In the genomic region with DNA sequence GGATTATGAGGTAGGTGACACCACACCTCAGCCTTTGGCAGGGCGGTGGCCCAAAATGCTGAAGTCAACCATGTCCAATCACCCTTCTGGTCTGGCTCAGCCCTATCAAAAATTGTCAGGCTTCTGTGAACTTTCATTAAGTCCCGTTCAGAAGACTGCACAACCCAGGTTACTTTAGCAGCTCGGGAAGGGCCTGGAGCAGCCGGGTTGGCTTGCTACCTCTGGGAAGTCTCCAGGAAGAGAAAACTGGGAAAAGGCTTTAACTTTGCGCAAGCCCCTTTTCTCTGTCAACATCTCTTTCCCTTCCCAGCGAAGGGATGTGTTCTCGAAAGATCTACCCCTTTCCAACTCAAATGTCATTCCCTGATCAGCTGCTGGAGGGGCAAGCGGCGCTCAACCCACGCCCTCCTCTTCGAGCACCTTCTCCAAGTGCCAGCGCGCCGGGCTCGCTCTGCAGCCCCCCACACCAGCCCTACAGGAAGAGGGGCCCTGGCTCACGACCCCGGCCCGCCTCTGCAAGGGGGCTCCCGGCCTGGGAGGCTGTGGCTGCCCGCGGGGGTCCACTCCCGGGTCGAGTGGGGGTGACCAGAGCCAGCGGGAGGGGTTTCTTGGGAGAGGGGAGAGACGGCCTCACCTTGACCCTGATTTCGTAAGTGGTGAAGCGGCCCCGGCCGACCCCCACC, we compare ENCODE assay signal across 1 cellular context.
TF ChIP-seq lines count a peak whose summit lies in the region.

No MANE protein-coding gene starts in this region.

TF ChIP-seq in HEK293, 187 proteins besides CTCF, POLR2A, EP300 and RAD21 (continued from another document and continues in another):
- TF ChIP-seq, protein P1, sequence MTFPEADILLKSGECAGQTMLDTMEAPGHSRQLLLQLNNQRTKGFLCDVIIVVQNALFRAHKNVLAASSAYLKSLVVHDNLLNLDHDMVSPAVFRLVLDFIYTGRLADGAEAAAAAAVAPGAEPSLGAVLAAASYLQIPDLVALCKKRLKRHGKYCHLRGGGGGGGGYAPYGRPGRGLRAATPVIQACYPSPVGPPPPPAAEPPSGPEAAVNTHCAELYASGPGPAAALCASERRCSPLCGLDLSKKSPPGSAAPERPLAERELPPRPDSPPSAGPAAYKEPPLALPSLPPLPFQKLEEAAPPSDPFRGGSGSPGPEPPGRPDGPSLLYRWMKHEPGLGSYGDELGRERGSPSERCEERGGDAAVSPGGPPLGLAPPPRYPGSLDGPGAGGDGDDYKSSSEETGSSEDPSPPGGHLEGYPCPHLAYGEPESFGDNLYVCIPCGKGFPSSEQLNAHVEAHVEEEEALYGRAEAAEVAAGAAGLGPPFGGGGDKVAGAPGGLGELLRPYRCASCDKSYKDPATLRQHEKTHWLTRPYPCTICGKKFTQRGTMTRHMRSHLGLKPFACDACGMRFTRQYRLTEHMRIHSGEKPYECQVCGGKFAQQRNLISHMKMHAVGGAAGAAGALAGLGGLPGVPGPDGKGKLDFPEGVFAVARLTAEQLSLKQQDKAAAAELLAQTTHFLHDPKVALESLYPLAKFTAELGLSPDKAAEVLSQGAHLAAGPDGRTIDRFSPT (tag by site-specific recombination; IDR thresholded peaks at IDR 0.05) = no peak
- TF ChIP-seq, protein P2, sequence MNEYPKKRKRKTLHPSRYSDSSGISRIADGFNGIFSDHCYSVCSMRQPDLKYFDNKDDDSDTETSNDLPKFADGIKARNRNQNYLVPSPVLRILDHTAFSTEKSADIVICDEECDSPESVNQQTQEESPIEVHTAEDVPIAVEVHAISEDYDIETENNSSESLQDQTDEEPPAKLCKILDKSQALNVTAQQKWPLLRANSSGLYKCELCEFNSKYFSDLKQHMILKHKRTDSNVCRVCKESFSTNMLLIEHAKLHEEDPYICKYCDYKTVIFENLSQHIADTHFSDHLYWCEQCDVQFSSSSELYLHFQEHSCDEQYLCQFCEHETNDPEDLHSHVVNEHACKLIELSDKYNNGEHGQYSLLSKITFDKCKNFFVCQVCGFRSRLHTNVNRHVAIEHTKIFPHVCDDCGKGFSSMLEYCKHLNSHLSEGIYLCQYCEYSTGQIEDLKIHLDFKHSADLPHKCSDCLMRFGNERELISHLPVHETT (tag by site-specific recombination; IDR thresholded peaks at IDR 0.05) = no peak
- TF ChIP-seq ZNF2 (tag by site-specific recombination; IDR thresholded peaks at IDR 0.05) = no peak
- TF ChIP-seq, protein P3, sequence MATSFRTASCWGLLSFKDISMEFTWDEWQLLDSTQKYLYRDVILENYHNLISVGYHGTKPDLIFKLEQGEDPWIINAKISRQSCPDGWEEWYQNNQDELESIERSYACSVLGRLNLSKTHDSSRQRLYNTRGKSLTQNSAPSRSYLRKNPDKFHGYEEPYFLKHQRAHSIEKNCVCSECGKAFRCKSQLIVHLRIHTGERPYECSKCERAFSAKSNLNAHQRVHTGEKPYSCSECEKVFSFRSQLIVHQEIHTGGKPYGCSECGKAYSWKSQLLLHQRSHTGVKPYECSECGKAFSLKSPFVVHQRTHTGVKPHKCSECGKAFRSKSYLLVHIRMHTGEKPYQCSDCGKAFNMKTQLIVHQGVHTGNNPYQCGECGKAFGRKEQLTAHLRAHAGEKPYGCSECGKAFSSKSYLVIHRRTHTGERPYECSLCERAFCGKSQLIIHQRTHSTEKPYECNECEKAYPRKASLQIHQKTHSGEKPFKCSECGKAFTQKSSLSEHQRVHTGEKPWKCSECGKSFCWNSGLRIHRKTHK (tag by site-specific recombination; IDR thresholded peaks at IDR 0.05) = no peak
- TF ChIP-seq SP7 (tag by site-specific recombination; IDR thresholded peaks at IDR 0.05) = no peak
- TF ChIP-seq YY2 (tag by site-specific recombination; IDR thresholded peaks at IDR 0.05) = no peak
- peak; percentile 43; the same call in 1 of the 2 replicates for TF ChIP-seq ZBTB17 (tag by site-specific recombination; IDR thresholded peaks at IDR 0.05)
- TF ChIP-seq ZNF146 (tag by site-specific recombination; IDR thresholded peaks at IDR 0.05) = no peak
- no peak for TF ChIP-seq ZNF585B (tag by site-specific recombination; IDR thresholded peaks at IDR 0.05)
- no peak for TF ChIP-seq ZNF544 (tag by site-specific recombination; IDR thresholded peaks at IDR 0.05)
- TF ChIP-seq ZNF132 (tag by site-specific recombination; IDR thresholded peaks at IDR 0.05; ENCODE audit: borderline replicate concordance) = no peak
- no peak for TF ChIP-seq ZNF791 (tag by site-specific recombination; IDR thresholded peaks at IDR 0.05)
- TF ChIP-seq, protein P4, sequence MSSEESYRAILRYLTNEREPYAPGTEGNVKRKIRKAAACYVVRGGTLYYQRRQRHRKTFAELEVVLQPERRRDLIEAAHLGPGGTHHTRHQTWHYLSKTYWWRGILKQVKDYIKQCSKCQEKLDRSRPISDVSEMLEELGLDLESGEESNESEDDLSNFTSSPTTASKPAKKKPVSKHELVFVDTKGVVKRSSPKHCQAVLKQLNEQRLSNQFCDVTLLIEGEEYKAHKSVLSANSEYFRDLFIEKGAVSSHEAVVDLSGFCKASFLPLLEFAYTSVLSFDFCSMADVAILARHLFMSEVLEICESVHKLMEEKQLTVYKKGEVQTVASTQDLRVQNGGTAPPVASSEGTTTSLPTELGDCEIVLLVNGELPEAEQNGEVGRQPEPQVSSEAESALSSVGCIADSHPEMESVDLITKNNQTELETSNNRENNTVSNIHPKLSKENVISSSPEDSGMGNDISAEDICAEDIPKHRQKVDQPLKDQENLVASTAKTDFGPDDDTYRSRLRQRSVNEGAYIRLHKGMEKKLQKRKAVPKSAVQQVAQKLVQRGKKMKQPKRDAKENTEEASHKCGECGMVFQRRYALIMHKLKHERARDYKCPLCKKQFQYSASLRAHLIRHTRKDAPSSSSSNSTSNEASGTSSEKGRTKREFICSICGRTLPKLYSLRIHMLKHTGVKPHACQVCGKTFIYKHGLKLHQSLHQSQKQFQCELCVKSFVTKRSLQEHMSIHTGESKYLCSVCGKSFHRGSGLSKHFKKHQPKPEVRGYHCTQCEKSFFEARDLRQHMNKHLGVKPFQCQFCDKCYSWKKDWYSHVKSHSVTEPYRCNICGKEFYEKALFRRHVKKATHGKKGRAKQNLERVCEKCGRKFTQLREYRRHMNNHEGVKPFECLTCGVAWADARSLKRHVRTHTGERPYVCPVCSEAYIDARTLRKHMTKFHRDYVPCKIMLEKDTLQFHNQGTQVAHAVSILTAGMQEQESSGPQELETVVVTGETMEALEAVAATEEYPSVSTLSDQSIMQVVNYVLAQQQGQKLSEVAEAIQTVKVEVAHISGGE (tag by site-specific recombination; conservative IDR thresholded peaks at IDR 0.05; ENCODE audit: low read depth) = no peak
- TF ChIP-seq, protein P5, sequence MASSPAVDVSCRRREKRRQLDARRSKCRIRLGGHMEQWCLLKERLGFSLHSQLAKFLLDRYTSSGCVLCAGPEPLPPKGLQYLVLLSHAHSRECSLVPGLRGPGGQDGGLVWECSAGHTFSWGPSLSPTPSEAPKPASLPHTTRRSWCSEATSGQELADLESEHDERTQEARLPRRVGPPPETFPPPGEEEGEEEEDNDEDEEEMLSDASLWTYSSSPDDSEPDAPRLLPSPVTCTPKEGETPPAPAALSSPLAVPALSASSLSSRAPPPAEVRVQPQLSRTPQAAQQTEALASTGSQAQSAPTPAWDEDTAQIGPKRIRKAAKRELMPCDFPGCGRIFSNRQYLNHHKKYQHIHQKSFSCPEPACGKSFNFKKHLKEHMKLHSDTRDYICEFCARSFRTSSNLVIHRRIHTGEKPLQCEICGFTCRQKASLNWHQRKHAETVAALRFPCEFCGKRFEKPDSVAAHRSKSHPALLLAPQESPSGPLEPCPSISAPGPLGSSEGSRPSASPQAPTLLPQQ (tag by site-specific recombination; IDR thresholded peaks at IDR 0.05) = 0 out of 2 replicates have a peak, but pooled peaks have one; percentile 3
- no peak for TF ChIP-seq ZNF747 (tag by site-specific recombination; IDR thresholded peaks at IDR 0.05)
- TF ChIP-seq ZNF292 (tag by site-specific recombination; IDR thresholded peaks at IDR 0.05; ENCODE audit: borderline replicate concordance, low read depth) = no peak
- TF ChIP-seq, protein P6, sequence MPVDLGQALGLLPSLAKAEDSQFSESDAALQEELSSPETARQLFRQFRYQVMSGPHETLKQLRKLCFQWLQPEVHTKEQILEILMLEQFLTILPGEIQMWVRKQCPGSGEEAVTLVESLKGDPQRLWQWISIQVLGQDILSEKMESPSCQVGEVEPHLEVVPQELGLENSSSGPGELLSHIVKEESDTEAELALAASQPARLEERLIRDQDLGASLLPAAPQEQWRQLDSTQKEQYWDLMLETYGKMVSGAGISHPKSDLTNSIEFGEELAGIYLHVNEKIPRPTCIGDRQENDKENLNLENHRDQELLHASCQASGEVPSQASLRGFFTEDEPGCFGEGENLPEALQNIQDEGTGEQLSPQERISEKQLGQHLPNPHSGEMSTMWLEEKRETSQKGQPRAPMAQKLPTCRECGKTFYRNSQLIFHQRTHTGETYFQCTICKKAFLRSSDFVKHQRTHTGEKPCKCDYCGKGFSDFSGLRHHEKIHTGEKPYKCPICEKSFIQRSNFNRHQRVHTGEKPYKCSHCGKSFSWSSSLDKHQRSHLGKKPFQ (tag by site-specific recombination; IDR thresholded peaks at IDR 0.05) = no peak
- TF ChIP-seq, protein P7, sequence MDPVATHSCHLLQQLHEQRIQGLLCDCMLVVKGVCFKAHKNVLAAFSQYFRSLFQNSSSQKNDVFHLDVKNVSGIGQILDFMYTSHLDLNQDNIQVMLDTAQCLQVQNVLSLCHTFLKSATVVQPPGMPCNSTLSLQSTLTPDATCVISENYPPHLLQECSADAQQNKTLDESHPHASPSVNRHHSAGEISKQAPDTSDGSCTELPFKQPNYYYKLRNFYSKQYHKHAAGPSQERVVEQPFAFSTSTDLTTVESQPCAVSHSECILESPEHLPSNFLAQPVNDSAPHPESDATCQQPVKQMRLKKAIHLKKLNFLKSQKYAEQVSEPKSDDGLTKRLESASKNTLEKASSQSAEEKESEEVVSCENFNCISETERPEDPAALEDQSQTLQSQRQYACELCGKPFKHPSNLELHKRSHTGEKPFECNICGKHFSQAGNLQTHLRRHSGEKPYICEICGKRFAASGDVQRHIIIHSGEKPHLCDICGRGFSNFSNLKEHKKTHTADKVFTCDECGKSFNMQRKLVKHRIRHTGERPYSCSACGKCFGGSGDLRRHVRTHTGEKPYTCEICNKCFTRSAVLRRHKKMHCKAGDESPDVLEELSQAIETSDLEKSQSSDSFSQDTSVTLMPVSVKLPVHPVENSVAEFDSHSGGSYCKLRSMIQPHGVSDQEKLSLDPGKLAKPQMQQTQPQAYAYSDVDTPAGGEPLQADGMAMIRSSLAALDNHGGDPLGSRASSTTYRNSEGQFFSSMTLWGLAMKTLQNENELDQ (tag by site-specific recombination; IDR thresholded peaks at IDR 0.05; ENCODE audit: low read depth) = no peak
- TF ChIP-seq GLI2 (tag by site-specific recombination; IDR thresholded peaks at IDR 0.05; ENCODE audit: borderline replicate concordance, low read depth) = no peak
- TF ChIP-seq, protein P8, sequence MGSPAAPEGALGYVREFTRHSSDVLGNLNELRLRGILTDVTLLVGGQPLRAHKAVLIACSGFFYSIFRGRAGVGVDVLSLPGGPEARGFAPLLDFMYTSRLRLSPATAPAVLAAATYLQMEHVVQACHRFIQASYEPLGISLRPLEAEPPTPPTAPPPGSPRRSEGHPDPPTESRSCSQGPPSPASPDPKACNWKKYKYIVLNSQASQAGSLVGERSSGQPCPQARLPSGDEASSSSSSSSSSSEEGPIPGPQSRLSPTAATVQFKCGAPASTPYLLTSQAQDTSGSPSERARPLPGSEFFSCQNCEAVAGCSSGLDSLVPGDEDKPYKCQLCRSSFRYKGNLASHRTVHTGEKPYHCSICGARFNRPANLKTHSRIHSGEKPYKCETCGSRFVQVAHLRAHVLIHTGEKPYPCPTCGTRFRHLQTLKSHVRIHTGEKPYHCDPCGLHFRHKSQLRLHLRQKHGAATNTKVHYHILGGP (tag by site-specific recombination; IDR thresholded peaks at IDR 0.05) = no peak
- no peak for TF ChIP-seq ZEB2 (tag by site-specific recombination; IDR thresholded peaks at IDR 0.05)
- no peak for TF ChIP-seq ZNF324 (tag by site-specific recombination; IDR thresholded peaks at IDR 0.05)
- TF ChIP-seq, protein P9, sequence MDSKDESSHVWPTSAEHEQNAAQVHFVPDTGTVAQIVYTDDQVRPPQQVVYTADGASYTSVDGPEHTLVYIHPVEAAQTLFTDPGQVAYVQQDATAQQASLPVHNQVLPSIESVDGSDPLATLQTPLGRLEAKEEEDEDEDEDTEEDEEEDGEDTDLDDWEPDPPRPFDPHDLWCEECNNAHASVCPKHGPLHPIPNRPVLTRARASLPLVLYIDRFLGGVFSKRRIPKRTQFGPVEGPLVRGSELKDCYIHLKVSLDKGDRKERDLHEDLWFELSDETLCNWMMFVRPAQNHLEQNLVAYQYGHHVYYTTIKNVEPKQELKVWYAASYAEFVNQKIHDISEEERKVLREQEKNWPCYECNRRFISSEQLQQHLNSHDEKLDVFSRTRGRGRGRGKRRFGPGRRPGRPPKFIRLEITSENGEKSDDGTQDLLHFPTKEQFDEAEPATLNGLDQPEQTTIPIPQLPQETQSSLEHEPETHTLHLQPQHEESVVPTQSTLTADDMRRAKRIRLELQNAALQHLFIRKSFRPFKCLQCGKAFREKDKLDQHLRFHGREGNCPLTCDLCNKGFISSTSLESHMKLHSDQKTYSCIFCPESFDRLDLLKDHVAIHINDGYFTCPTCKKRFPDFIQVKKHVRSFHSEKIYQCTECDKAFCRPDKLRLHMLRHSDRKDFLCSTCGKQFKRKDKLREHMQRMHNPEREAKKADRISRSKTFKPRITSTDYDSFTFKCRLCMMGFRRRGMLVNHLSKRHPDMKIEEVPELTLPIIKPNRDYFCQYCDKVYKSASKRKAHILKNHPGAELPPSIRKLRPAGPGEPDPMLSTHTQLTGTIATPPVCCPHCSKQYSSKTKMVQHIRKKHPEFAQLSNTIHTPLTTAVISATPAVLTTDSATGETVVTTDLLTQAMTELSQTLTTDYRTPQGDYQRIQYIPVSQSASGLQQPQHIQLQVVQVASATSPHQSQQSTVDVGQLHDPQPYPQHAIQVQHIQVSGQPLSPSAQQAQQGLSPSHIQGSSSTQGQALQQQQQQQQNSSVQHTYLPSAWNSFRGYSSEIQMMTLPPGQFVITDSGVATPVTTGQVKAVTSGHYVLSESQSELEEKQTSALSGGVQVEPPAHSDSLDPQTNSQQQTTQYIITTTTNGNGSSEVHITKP (tag by site-specific recombination; IDR thresholded peaks at IDR 0.05) = 0 out of 2 replicates have a peak, but pooled peaks have one; percentile 8
- TF ChIP-seq ZFP37 (tag by site-specific recombination; IDR thresholded peaks at IDR 0.05) = 0 out of 2 replicates have a peak, but pooled peaks have one; percentile 53
- TF ChIP-seq RBAK (tag by site-specific recombination; IDR thresholded peaks at IDR 0.05) = no peak
- peak; percentile 56 for TF ChIP-seq ZFHX2 (tag by site-specific recombination; conservative IDR thresholded peaks at IDR 0.05)
- no peak; the same call in 1 of the 2 replicates for TF ChIP-seq ZNF366 (tag by site-specific recombination; conservative IDR thresholded peaks at IDR 0.05)
- TF ChIP-seq ZNF530 (tag by site-specific recombination; IDR thresholded peaks at IDR 0.05; ENCODE audit: low read depth) = no peak
- TF ChIP-seq TCF7L2 (IDR thresholded peaks at IDR 0.05; ENCODE audit: borderline replicate concordance, low read depth, low read length) = no peak
- no peak for TF ChIP-seq ZNF239 (tag by site-specific recombination; IDR thresholded peaks at IDR 0.05)
